13 cellular contexts compared by ENCODE assay signal in genomic region chr14:38143651-38144505, GRCh38.
DNase-seq lines count a peak whose midpoint lies in the region; ATAC-seq and TF ChIP-seq lines count a peak whose summit lies in the region.
"Had no signal": no experiment of that assay in that cellular context is flagged by ENCODE, and none has a peak within 500 bp of the region (broad histone marks: within the 10 kb centered on the region; RNA-seq: fewer than 3 reads in every experiment).

No MANE protein-coding gene starts in this region.

- no peak for TF ChIP-seq CTCF in foreskin fibroblast (IDR thresholded peaks at IDR 0.05; ENCODE audit: low read depth, low read length)

- CTCF ChIA-PET in T-cell (lab: Charles Lee) = interaction anchor here in 1 of 2 donors (0.6 kb wide), 1 partner anchor 54 kb away, joined by 3 read pairs; no protein-coding TSS in a partner anchor

- H3K36me3 ChIP-seq in SJCRH30 = no peaks in the 10 kb centered on the region
- H3K36me3 ChIP-seq: WERI-Rb-1 had no signal

- no peaks in the 10 kb centered on the region for H3K27me3 Mint-ChIP-seq in T-cell

- H3K9me3 Mint-ChIP-seq in T-cell = no peaks in the 10 kb centered on the region
- H3K9me3 Mint-ChIP-seq: naive B cell had no signal

- peak overlapping the region; percentile 59 for H3K27ac ChIP-seq in SJCRH30
- H3K27ac ChIP-seq: 22Rv1, WERI-Rb-1 had no signal

- H3K4me3 ChIP-seq in SJCRH30 (peak overlapping the region; percentile 14), foreskin fibroblast (ENCODE audit: low read depth in 1 of 2, low read length in 2 of 2) (peak overlapping the region; percentile 6 to 16)

- no peak overlapping the region for H3K4me3 Mint-ChIP-seq in T-cell
- H3K4me3 Mint-ChIP-seq: naive B cell had no signal

- peaks cover 18% of the 10 kb centered on the region for H3K4me1 ChIP-seq in SJCRH30

- H3K27me3 ChIP-seq in SJCRH30 = no peaks in the 10 kb centered on the region

- H3K36me3 Mint-ChIP-seq in T-cell = no peaks in the 10 kb centered on the region
- H3K36me3 Mint-ChIP-seq: naive B cell had no signal

- peak; percentile 35 for DNase-seq in DMS 273 (lab: John Stamatoyannopoulos, UW; ENCODE audit: unreplicated experiment)
- DNase-seq in DMS 273 treated with DMSO at 0.1 percent for 48 hours (lab: John Stamatoyannopoulos, UW) = no peak
- DNase-seq in SJCRH30 = peak; percentile 20 to 42
- DNase-seq in foreskin fibroblast = peak; percentile 70 to 80
- DNase-seq in superior temporal gyrus (ENCODE audit: extremely low spot score) = peak; percentile 56
- no peak for DNase-seq in T-cell
- no peak for DNase-seq in cardiac septum (ENCODE audit: low spot score)
- no peak for DNase-seq in NCI-H2227 treated with DMSO at 0.1 percent for 48 hours (lab: John Stamatoyannopoulos, UW)
- DNase-seq: naive B cell; NCI-H1417; stimulated activated naive CD8-positive, alpha-beta T cell treated with anti-CD3 and anti-CD28 coated beads, Interleukin-15, Interleukin-2, amounts not matched to agents 100 U/mL and 50 U/mL, for 24 hours; WERI-Rb-1 had no signal

- intact Hi-C loops in cardiac septum (cut with DNase I) = no loop called here

- ATAC-seq in T-cell (replicated peaks in 1 of 4) = no peak
- ATAC-seq: stimulated activated naive CD8-positive, alpha-beta T cell treated with anti-CD3 and anti-CD28 coated beads, Interleukin-15, Interleukin-2, amounts not matched to agents 100 U/mL and 50 U/mL, for 24 hours had no signal

- POLR2A ChIA-PET in T-cell (lab: Charles Lee) = no interaction called here

- no peaks in the 10 kb centered on the region for H3K9me3 ChIP-seq in SJCRH30 (replicated peaks)

- H3K4me1 Mint-ChIP-seq in T-cell = peaks cover 0 to 4% (median 3%) of the 10 kb centered on the region in 3 donors
- H3K4me1 Mint-ChIP-seq: naive B cell had no signal

- H3K27ac Mint-ChIP-seq in T-cell = no peak overlapping the region
- H3K27ac Mint-ChIP-seq: naive B cell had no signal

Comparison
In these comparisons a context has a peak if more than half of its experiments do, and no peak if none do; other contexts are left out.
1. DNase-seq: peak in DMS 273 (single experiment), SJCRH30 (2 of 2), foreskin fibroblast (2 of 2) and superior temporal gyrus (single experiment); none in DMS 273 treated with DMSO at 0.1 percent for 48 hours (single experiment), T-cell (0 of 34), cardiac septum (single experiment) and NCI-H2227 treated with DMSO at 0.1 percent for 48 hours (single experiment).